1 cellular context compared by ENCODE assay signal in the genomic region with DNA sequence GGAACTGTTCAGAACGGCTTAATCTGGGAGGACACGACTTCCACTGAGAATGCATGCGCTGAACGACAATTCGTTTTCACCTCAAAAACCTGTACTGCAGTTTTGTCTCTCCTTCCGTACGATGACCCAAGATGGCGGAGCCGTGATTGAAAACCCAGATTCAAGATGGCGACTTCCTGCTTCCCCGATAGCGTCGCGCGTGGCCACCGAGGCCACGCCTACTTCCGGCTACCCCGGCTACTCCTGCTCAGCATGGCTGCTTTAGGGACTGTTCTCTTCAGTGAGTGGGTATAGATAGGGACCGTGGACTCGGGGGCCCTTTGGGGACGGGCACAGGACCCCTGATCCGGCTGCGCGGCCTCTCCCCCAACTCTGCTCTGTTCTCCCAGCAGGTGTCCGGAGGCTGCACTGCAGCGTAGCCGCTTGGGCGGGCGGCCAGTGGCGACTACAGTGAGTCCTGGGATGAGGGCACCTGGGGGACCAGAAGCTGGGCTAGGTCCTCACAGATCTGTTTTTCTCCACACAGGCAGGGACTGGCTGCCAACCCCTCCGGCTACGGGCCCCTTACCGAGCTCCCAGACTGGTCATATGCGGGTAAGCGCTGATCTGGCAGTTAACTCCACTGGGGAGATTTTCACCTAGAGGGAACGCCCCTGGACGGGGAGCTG.
TF ChIP-seq lines count a peak whose summit lies in the region.

A gene (plus strand): TSS at position 227 of the 668 bp plus-strand sequence. CDS start 26 bp downstream, at position 253.

TF ChIP-seq in K562, 482 proteins besides CTCF, POLR2A, EP300 and RAD21 (continued from another document and continues in another):
- TF ChIP-seq, protein P1, sequence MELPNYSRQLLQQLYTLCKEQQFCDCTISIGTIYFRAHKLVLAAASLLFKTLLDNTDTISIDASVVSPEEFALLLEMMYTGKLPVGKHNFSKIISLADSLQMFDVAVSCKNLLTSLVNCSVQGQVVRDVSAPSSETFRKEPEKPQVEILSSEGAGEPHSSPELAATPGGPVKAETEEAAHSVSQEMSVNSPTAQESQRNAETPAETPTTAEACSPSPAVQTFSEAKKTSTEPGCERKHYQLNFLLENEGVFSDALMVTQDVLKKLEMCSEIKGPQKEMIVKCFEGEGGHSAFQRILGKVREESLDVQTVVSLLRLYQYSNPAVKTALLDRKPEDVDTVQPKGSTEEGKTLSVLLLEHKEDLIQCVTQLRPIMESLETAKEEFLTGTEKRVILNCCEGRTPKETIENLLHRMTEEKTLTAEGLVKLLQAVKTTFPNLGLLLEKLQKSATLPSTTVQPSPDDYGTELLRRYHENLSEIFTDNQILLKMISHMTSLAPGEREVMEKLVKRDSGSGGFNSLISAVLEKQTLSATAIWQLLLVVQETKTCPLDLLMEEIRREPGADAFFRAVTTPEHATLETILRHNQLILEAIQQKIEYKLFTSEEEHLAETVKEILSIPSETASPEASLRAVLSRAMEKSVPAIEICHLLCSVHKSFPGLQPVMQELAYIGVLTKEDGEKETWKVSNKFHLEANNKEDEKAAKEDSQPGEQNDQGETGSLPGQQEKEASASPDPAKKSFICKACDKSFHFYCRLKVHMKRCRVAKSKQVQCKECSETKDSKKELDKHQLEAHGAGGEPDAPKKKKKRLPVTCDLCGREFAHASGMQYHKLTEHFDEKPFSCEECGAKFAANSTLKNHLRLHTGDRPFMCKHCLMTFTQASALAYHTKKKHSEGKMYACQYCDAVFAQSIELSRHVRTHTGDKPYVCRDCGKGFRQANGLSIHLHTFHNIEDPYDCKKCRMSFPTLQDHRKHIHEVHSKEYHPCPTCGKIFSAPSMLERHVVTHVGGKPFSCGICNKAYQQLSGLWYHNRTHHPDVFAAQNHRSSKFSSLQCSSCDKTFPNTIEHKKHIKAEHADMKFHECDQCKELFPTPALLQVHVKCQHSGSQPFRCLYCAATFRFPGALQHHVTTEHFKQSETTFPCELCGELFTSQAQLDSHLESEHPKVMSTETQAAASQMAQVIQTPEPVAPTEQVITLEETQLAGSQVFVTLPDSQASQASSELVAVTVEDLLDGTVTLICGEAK (IDR thresholded peaks at IDR 0.05), result peak; percentile 86
- TF ChIP-seq, protein P1 (CRISPR knock-in tag; IDR thresholded peaks at IDR 0.05), result no peak
- TF ChIP-seq ATF1 (CRISPR knock-in tag; IDR thresholded peaks at IDR 0.05) (no peak), ATF1 (tag; IDR thresholded peaks at IDR 0.05) (peak; percentile 76), SMARCA5 (IDR thresholded peaks at IDR 0.05) (no peak), CREB1 (IDR thresholded peaks at IDR 0.05) (no peak; the same call in 1 of the 2 replicates), CREB1 (CRISPR knock-in tag; IDR thresholded peaks at IDR 0.05) (peak; percentile 51), DDX20 (tag; IDR thresholded peaks at IDR 0.05; ENCODE audit: low read depth) (peak; percentile 44; the same call in 1 of the 2 replicates), ZNF134 (CRISPR knock-in tag; conservative IDR thresholded peaks at IDR 0.05) (no peak), ZNF316 (IDR thresholded peaks at IDR 0.05) (peak; percentile 53), MAZ (CRISPR knock-in tag; conservative IDR thresholded peaks at IDR 0.05 in 1 of 2, IDR thresholded peaks at IDR 0.05 in 1 of 2) (0 out of 4 replicates have a peak, but pooled peaks of 1 of the 2 experiments have one; percentile 54), SMAD3 (CRISPR knock-in tag; conservative IDR thresholded peaks at IDR 0.05) (0 out of 2 replicates have a peak, but pooled peaks have one; percentile 31), PML (IDR thresholded peaks at IDR 0.05; ENCODE audit: low read length) (peak; percentile 45; the same call in 1 of the 2 replicates), PHF20 (IDR thresholded peaks at IDR 0.05; ENCODE audit: partially characterized antibody) (peak; percentile 76), GABPB1 (CRISPR knock-in tag; IDR thresholded peaks at IDR 0.05) (peak; percentile 80), MBD2 (IDR thresholded peaks at IDR 0.05; ENCODE audit: borderline replicate concordance, low read depth) (peak; percentile 40; the same call in 1 of the 2 replicates), ATF7 (IDR thresholded peaks at IDR 0.05) (peak; percentile 45; the same call in 1 of the 2 replicates), DMBX1 (CRISPR knock-in tag; IDR thresholded peaks at IDR 0.05; ENCODE audit: borderline replicate concordance) (0 out of 2 replicates have a peak, but pooled peaks have one; percentile 47)
- TF ChIP-seq, protein P2, sequence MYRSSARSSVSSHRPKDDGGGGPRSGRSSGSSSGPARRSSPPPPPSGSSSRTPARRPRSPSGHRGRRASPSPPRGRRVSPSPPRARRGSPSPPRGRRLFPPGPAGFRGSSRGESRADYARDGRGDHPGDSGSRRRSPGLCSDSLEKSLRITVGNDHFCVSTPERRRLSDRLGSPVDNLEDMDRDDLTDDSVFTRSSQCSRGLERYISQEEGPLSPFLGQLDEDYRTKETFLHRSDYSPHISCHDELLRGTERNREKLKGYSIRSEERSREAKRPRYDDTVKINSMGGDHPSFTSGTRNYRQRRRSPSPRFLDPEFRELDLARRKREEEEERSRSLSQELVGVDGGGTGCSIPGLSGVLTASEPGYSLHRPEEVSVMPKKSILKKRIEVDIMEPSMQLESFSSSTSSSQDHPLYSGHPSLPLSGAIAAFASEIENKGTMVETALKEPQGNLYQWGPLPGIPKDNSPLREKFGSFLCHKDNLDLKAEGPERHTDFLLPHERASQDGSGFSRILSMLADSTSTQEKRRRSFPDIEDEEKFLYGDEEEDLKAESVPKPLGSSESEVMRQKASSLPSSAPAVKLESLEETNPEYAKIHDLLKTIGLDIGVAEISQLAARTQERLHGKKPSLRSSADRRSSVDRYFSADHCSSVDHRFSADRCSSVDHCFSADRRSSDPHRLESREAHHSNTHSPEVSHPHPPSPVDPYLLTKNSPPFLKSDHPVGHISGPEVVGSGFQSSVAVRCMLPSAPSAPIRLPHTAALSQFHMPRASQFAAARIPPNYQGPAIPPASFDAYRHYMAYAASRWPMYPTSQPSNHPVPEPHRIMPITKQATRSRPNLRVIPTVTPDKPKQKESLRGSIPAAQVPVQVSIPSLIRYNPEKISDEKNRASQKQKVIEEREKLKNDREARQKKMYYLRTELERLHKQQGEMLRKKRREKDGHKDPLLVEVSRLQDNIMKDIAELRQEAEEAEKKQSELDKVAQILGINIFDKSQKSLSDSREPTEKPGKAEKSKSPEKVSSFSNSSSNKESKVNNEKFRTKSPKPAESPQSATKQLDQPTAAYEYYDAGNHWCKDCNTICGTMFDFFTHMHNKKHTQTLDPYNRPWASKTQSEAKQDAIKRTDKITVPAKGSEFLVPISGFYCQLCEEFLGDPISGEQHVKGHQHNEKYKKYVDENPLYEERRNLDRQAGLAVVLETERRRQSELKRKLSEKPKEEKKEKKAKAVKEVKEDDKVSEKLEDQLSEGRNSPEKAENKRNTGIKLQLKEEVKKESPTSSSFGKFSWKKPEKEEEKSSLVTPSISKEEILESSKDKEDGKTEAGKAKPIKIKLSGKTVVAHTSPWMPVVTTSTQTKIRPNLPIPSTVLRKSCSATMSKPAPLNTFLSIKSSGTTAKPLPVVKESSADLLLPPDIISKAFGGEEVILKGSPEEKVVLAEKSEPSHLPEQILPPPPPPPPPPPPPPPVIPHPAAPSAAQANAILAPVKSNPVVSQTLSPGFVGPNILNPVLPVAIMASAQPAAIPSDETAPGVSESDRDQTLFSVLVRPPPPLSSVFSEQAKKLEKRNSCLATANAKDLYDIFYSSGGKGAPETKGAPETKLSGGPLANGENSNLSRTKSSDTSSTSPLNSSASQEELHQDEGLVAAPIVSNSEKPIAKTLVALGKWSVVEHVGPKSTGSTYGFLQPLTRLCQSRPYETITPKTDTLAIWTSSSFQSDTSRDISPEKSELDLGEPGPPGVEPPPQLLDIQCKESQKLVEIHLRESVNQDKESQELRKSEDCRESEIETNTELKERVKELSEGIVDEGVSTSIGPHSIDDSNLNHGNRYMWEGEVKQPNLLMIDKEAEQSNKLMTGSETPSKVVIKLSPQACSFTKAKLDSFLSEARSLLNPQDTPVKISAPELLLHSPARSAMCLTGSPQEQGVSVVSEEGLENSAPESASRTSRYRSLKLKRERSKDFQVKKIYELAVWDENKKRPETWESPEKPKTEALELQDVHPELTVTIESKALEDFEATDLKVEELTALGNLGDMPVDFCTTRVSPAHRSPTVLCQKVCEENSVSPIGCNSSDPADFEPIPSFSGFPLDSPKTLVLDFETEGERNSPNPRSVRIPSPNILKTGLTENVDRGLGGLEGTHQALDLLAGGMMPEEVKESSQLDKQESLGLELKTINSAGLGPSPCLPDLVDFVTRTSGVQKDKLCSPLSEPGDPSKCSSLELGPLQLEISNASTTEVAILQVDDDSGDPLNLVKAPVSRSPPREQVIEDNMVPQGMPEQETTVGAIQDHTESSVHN (IDR thresholded peaks at IDR 0.05; ENCODE audit: borderline replicate concordance in 1 of 2, low read depth in 1 of 2), result 0 out of 4 replicates have a peak, but pooled peaks of 1 of the 2 experiments have one; percentile 27
- TF ChIP-seq, protein P3, sequence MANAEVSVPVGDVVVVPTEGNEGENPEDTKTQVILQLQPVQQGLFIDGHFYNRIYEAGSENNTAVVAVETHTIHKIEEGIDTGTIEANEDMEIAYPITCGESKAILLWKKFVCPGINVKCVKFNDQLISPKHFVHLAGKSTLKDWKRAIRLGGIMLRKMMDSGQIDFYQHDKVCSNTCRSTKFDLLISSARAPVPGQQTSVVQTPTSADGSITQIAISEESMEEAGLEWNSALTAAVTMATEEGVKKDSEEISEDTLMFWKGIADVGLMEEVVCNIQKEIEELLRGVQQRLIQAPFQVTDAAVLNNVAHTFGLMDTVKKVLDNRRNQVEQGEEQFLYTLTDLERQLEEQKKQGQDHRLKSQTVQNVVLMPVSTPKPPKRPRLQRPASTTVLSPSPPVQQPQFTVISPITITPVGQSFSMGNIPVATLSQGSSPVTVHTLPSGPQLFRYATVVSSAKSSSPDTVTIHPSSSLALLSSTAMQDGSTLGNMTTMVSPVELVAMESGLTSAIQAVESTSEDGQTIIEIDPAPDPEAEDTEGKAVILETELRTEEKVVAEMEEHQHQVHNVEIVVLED (CRISPR knock-in tag; IDR thresholded peaks at IDR 0.05), result peak; percentile 50; the same call in 1 of the 2 replicates
- TF ChIP-seq, protein P4, sequence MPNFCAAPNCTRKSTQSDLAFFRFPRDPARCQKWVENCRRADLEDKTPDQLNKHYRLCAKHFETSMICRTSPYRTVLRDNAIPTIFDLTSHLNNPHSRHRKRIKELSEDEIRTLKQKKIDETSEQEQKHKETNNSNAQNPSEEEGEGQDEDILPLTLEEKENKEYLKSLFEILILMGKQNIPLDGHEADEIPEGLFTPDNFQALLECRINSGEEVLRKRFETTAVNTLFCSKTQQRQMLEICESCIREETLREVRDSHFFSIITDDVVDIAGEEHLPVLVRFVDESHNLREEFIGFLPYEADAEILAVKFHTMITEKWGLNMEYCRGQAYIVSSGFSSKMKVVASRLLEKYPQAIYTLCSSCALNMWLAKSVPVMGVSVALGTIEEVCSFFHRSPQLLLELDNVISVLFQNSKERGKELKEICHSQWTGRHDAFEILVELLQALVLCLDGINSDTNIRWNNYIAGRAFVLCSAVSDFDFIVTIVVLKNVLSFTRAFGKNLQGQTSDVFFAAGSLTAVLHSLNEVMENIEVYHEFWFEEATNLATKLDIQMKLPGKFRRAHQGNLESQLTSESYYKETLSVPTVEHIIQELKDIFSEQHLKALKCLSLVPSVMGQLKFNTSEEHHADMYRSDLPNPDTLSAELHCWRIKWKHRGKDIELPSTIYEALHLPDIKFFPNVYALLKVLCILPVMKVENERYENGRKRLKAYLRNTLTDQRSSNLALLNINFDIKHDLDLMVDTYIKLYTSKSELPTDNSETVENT (CRISPR knock-in tag; IDR thresholded peaks at IDR 0.05), result peak; percentile 24; the same call in 1 of the 2 replicates
- TF ChIP-seq, protein P5, sequence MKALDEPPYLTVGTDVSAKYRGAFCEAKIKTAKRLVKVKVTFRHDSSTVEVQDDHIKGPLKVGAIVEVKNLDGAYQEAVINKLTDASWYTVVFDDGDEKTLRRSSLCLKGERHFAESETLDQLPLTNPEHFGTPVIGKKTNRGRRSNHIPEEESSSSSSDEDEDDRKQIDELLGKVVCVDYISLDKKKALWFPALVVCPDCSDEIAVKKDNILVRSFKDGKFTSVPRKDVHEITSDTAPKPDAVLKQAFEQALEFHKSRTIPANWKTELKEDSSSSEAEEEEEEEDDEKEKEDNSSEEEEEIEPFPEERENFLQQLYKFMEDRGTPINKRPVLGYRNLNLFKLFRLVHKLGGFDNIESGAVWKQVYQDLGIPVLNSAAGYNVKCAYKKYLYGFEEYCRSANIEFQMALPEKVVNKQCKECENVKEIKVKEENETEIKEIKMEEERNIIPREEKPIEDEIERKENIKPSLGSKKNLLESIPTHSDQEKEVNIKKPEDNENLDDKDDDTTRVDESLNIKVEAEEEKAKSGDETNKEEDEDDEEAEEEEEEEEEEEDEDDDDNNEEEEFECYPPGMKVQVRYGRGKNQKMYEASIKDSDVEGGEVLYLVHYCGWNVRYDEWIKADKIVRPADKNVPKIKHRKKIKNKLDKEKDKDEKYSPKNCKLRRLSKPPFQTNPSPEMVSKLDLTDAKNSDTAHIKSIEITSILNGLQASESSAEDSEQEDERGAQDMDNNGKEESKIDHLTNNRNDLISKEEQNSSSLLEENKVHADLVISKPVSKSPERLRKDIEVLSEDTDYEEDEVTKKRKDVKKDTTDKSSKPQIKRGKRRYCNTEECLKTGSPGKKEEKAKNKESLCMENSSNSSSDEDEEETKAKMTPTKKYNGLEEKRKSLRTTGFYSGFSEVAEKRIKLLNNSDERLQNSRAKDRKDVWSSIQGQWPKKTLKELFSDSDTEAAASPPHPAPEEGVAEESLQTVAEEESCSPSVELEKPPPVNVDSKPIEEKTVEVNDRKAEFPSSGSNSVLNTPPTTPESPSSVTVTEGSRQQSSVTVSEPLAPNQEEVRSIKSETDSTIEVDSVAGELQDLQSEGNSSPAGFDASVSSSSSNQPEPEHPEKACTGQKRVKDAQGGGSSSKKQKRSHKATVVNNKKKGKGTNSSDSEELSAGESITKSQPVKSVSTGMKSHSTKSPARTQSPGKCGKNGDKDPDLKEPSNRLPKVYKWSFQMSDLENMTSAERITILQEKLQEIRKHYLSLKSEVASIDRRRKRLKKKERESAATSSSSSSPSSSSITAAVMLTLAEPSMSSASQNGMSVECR (CRISPR knock-in tag; IDR thresholded peaks at IDR 0.05), result peak; percentile 28
